20 cellular contexts compared by ENCODE assay signal in the genomic region with DNA sequence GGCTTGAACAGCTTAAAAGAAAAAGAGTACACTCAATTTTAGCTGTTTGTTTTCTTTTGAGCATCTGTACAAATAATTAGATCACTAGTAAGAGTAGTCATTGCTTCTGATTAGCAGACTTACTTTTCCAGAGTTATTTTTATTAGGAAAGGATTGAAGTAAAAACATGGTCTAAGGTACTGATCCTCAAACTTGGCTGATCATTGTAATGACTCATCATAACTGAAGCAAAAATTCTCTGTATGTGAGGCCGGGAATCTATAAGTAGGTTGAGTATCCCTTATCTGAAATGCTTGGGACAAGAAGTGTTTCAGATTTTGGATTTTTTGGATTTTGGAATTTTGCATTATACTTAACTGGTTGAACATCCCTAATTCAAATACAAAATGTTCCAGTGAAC.
"Had no signal": no experiment of that assay in that cellular context is flagged by ENCODE, and none has a peak within 500 bp of the region (broad histone marks: within the 10 kb centered on the region; RNA-seq: fewer than 3 reads in every experiment).

No MANE protein-coding gene starts in this region.

- H3K4me1 Mint-ChIP-seq: neural crest cell had no signal

- H3K27me3 Mint-ChIP-seq: dendritic cell treated with granulocyte-macrophage colony-stimulating factor and Interleukin-4, amounts not matched to agents 40 ng/mL and 50 ng/mL, for 4 days; effector memory CD8-positive, alpha-beta T cell; naive thymus-derived CD8-positive, alpha-beta T cell had no signal

- H3K27me3 ChIP-seq: esophagus squamous epithelium, gastroesophageal sphincter, ovary, right atrium auricular region, sigmoid colon had no signal

- H3K36me3 ChIP-seq: ovary had no signal

- H3K27ac ChIP-seq: epithelial cell of prostate, esophagus squamous epithelium, gastroesophageal sphincter, ovary, right atrium auricular region, sigmoid colon had no signal

- H3K4me1 ChIP-seq: esophagus squamous epithelium, gastroesophageal sphincter had no signal

- DNase-seq: effector memory CD8-positive, alpha-beta T cell; esophagus squamous epithelium; glutamatergic neuron; left cardiac atrium; mammary epithelial cell; mucosa of descending colon; naive thymus-derived CD8-positive, alpha-beta T cell; nucleus accumbens; ovary; sigmoid colon; small intestine; stimulated activated CD4-positive, alpha-beta T cell treated with anti-CD3 and anti-CD28 coated beads, Interleukin-12 subunit alpha, Interleukin-12 subunit beta, amount 100 ng/mL, for 4 hours; stimulated activated CD4-positive, alpha-beta T cell treated with anti-CD3 and anti-CD28 coated beads, Interleukin-2, amount 100 ng/mL, for 48 hours; stimulated activated naive CD4-positive, alpha-beta T cell treated with Interleukin-2 at 50 U/mL for 16 hours; trophoblast cell had no signal

- H3K27ac Mint-ChIP-seq: dendritic cell treated with granulocyte-macrophage colony-stimulating factor and Interleukin-4, amounts not matched to agents 40 ng/mL and 50 ng/mL, for 4 days; effector memory CD8-positive, alpha-beta T cell; naive thymus-derived CD8-positive, alpha-beta T cell had no signal

- ATAC-seq: effector memory CD8-positive, alpha-beta T cell; gastroesophageal sphincter; left cardiac atrium; mucosa of descending colon; naive thymus-derived CD8-positive, alpha-beta T cell had no signal

- H3K4me3 ChIP-seq: esophagus squamous epithelium, gastroesophageal sphincter, mucosa of descending colon, ovary, right atrium auricular region, sigmoid colon had no signal

- H3K4me3 Mint-ChIP-seq: dendritic cell treated with granulocyte-macrophage colony-stimulating factor and Interleukin-4, amounts not matched to agents 40 ng/mL and 50 ng/mL, for 4 days; effector memory CD8-positive, alpha-beta T cell; naive thymus-derived CD8-positive, alpha-beta T cell; neural crest cell had no signal

- H3K9me3 ChIP-seq: esophagus squamous epithelium, gastroesophageal sphincter, mucosa of descending colon, ovary, right atrium auricular region, sigmoid colon had no signal
